Comparison of ENCODE assay signal across 32 cellular contexts in genomic region chr13:110182003-110182402, GRCh38.
"Had no signal": no experiment of that assay in that cellular context is flagged by ENCODE, and none has a peak within 500 bp of the region (broad histone marks: within the 10 kb centered on the region; RNA-seq: fewer than 3 reads in every experiment).

No MANE protein-coding gene starts in this region.

- H3K9ac ChIP-seq: neural progenitor cell had no signal

- H3K9me3 ChIP-seq: esophagus squamous epithelium, left ventricle myocardium inferior, lower lobe of right lung, psoas muscle, testis, tibial artery, upper lobe of left lung, uterus had no signal

- H3K27me3 ChIP-seq: esophagus squamous epithelium, neural progenitor cell, testis, tibial artery, upper lobe of left lung, uterus had no signal

- H2AFZ ChIP-seq: neural progenitor cell had no signal

- H3K9me3 Mint-ChIP-seq: central memory CD8-positive, alpha-beta T cell; immature natural killer cell; memory B cell; nephron; neural progenitor cell had no signal

- H3K4me2 ChIP-seq: neural progenitor cell had no signal

- DNase-seq: dermis blood vessel endothelial cell; effector memory CD4-positive, alpha-beta T cell; erythroblast; esophagus squamous epithelium; hypothalamus; immature natural killer cell; islet precursor cell; kidney glomerular epithelial cell; left colon; left ventricle myocardium inferior; lower lobe of right lung; midbrain; naive thymus-derived CD4-positive, alpha-beta T cell; nucleus accumbens; psoas muscle; stimulated activated CD4-positive, alpha-beta T cell treated with anti-CD3 and anti-CD28 coated beads, Interleukin-1b, Interleukin-23, amount 100 ng/mL, for 48 hours; stimulated activated CD4-positive, alpha-beta T cell treated with anti-CD3 and anti-CD28 coated beads, Interleukin-4, amount 100 ng/mL, for 1 hour; stimulated activated CD8-positive, alpha-beta memory T cell treated with anti-CD3 and anti-CD28 coated beads, Interleukin-4, amount 100 ng/mL, for 48 hours; stimulated activated naive CD4-positive, alpha-beta T cell; substantia nigra; testis; tibial artery; uterus had no signal

- H3K36me3 ChIP-seq: neural progenitor cell had no signal

- H3K4me3 ChIP-seq: coronary artery, esophagus squamous epithelium, left ventricle myocardium inferior, lower lobe of right lung, neural progenitor cell, psoas muscle, skin epidermis, testis, tibial artery, upper lobe of left lung, uterus had no signal

- H3K4me1 Mint-ChIP-seq: central memory CD8-positive, alpha-beta T cell; immature natural killer cell; memory B cell; naive thymus-derived CD4-positive, alpha-beta T cell had no signal

- H3K4me1 ChIP-seq: esophagus squamous epithelium, lower lobe of right lung, psoas muscle, testis, tibial artery, upper lobe of left lung, uterus had no signal

- H3K27me3 Mint-ChIP-seq: central memory CD8-positive, alpha-beta T cell; memory B cell had no signal

- H3K36me3 Mint-ChIP-seq: immature natural killer cell; memory B cell; naive thymus-derived CD4-positive, alpha-beta T cell had no signal

- H3K4me3 Mint-ChIP-seq: central memory CD8-positive, alpha-beta T cell; immature natural killer cell; memory B cell; naive thymus-derived CD4-positive, alpha-beta T cell; nephron; neural progenitor cell had no signal

- ATAC-seq: left colon; lower lobe of right lung; naive thymus-derived CD4-positive, alpha-beta T cell; psoas muscle; right cardiac atrium had no signal

- H3K27ac Mint-ChIP-seq: immature natural killer cell; memory B cell; naive thymus-derived CD4-positive, alpha-beta T cell; nephron; neural progenitor cell had no signal

- FAIRE-seq: frontal cortex had no signal

- H3K27ac ChIP-seq: esophagus squamous epithelium, left ventricle myocardium inferior, lower lobe of right lung, neural progenitor cell, psoas muscle, skin epidermis, testis, upper lobe of left lung, uterus had no signal
